In genomic region chr1:110339427-110340206, GRCh38 we compare ENCODE assay signal across 1 cellular context.
TF ChIP-seq lines count a peak whose summit lies in the region.

No MANE protein-coding gene starts in this region.

TF ChIP-seq in HepG2, 621 proteins besides CTCF, POLR2A, EP300 and RAD21 (continued from another document and continues in another):
- TF ChIP-seq ZNF691 (CRISPR knock-in tag; IDR thresholded peaks at IDR 0.05; ENCODE audit: borderline replicate concordance, low read depth) (no peak), TRAFD1 (CRISPR knock-in tag; IDR thresholded peaks at IDR 0.05; ENCODE audit: borderline replicate concordance) (no peak), ASH2L (IDR thresholded peaks at IDR 0.05; ENCODE audit: insufficient read length, low read depth, low read length) (peak; percentile 95), NCOA5 (CRISPR knock-in tag; IDR thresholded peaks at IDR 0.05) (no peak), ZNF44 (CRISPR knock-in tag; IDR thresholded peaks at IDR 0.05) (no peak), ZNF335 (CRISPR knock-in tag; IDR thresholded peaks at IDR 0.05) (no peak), ZNF703 (CRISPR knock-in tag; IDR thresholded peaks at IDR 0.05; ENCODE audit: borderline replicate concordance) (peak; percentile 51; the same call in 1 of the 2 replicates), ZNF788 (CRISPR knock-in tag; IDR thresholded peaks at IDR 0.05; ENCODE audit: borderline replicate concordance) (peak; percentile 46; the same call in 1 of the 2 replicates), WIZ (CRISPR knock-in tag; IDR thresholded peaks at IDR 0.05) (no peak), ATF6 (CRISPR knock-in tag; conservative IDR thresholded peaks at IDR 0.05) (no peak), NFKB2 (CRISPR knock-in tag; IDR thresholded peaks at IDR 0.05; ENCODE audit: borderline replicate concordance) (no peak), MAX (IDR thresholded peaks at IDR 0.05) (peak; percentile 40; the same call in 1 of the 2 replicates), HOXA5 (CRISPR knock-in tag; IDR thresholded peaks at IDR 0.05) (no peak; the same call in 1 of the 2 replicates), FOXA3 (CRISPR knock-in tag; IDR thresholded peaks at IDR 0.05) (peak; percentile 10; the same call in 1 of the 2 replicates), CREM (IDR thresholded peaks at IDR 0.05) (no peak), CREM (CRISPR knock-in tag; IDR thresholded peaks at IDR 0.05) (no peak), CHD4 (IDR thresholded peaks at IDR 0.05; ENCODE audit: borderline replicate concordance, low read length) (no peak), ZBTB42 (CRISPR knock-in tag; IDR thresholded peaks at IDR 0.05) (no peak), REXO4 (CRISPR knock-in tag; IDR thresholded peaks at IDR 0.05; ENCODE audit: borderline replicate concordance) (no peak), HMG20A (CRISPR knock-in tag; IDR thresholded peaks at IDR 0.05; ENCODE audit: borderline replicate concordance) (no peak), ZNF205 (CRISPR knock-in tag; IDR thresholded peaks at IDR 0.05) (no peak), GATAD1 (CRISPR knock-in tag; IDR thresholded peaks at IDR 0.05) (peak; percentile 81), ZNF784 (CRISPR knock-in tag; IDR thresholded peaks at IDR 0.05; ENCODE audit: borderline replicate concordance) (no peak; the same call in 1 of the 2 replicates), SIX4 (CRISPR knock-in tag; IDR thresholded peaks at IDR 0.05) (no peak), ZNF33A (CRISPR knock-in tag; IDR thresholded peaks at IDR 0.05; ENCODE audit: borderline replicate concordance) (no peak), ZBED4 (CRISPR knock-in tag; IDR thresholded peaks at IDR 0.05; ENCODE audit: borderline replicate concordance) (no peak), SKI (IDR thresholded peaks at IDR 0.05; ENCODE audit: partially characterized antibody) (no peak), ZNF672 (CRISPR knock-in tag; IDR thresholded peaks at IDR 0.05) (no peak), NFYB (CRISPR knock-in tag; IDR thresholded peaks at IDR 0.05) (no peak), ETV5 (CRISPR knock-in tag; IDR thresholded peaks at IDR 0.05; ENCODE audit: borderline replicate concordance) (peak; percentile 44; the same call in 1 of the 2 replicates), GPN1 (CRISPR knock-in tag; IDR thresholded peaks at IDR 0.05; ENCODE audit: borderline replicate concordance) (no peak), SALL1 (CRISPR knock-in tag; IDR thresholded peaks at IDR 0.05) (no peak; the same call in 1 of the 2 replicates), KAT2B (IDR thresholded peaks at IDR 0.05; ENCODE audit: borderline replicate concordance, low read depth, low read length) (0 out of 2 replicates have a peak, but pooled peaks have one; percentile 2), ZNF891 (CRISPR knock-in tag; IDR thresholded peaks at IDR 0.05) (peak; percentile 65; the same call in 1 of the 2 replicates), ZNF513 (CRISPR knock-in tag; conservative IDR thresholded peaks at IDR 0.05) (no peak), TAF15 (IDR thresholded peaks at IDR 0.05; ENCODE audit: low read depth, low read length, poor library complexity, severe bottlenecking) (no peak), ZNF646 (CRISPR knock-in tag; IDR thresholded peaks at IDR 0.05) (no peak), MED1 (CRISPR knock-in tag; IDR thresholded peaks at IDR 0.05) (no peak), FOXO4 (CRISPR knock-in tag; conservative IDR thresholded peaks at IDR 0.05) (no peak), RBM39 (IDR thresholded peaks at IDR 0.05; ENCODE audit: low read depth, low read length, poor library complexity, severe bottlenecking) (peak; percentile 92), ZNF121 (CRISPR knock-in tag; IDR thresholded peaks at IDR 0.05) (no peak), ZBTB37 (CRISPR knock-in tag; IDR thresholded peaks at IDR 0.05) (no peak), HCFC1 (IDR thresholded peaks at IDR 0.05; ENCODE audit: low read depth, low read length) (no peak)
